1 cellular context compared by ENCODE assay signal in the genomic region with DNA sequence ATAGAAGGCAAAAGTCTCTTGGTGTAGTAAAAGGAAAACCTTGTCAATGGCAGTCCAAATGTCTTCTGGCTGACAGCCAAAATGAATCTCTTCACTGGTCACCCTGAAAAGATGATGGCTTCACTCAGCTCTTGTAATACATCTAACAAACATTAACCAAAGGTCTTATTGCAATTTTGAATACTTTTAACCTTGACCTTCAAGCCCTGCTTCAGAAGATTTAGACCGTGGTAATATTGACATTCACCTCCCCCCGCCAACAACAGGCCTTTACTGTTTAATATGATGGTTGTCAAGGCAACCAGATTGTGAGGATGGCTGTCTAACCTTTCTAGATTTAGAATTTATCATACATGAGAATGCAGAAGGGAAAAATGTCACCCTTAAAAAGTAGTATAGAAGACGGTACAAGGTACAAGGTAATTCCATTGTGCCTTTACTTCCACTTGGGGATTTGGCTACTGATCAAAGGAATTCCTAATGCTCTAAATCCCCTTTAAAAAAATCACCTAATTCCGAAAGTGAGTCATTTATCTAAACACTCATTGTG.
A peak's percentile ranks its signal among the peaks of the same experiment; 100 is the strongest.
TF ChIP-seq lines count a peak whose summit lies in the region.

No MANE protein-coding gene starts in this region.

TF ChIP-seq in HepG2, 621 proteins besides CTCF, POLR2A, EP300 and RAD21 (continued from another document and continues in another):
- TF ChIP-seq, protein P1, sequence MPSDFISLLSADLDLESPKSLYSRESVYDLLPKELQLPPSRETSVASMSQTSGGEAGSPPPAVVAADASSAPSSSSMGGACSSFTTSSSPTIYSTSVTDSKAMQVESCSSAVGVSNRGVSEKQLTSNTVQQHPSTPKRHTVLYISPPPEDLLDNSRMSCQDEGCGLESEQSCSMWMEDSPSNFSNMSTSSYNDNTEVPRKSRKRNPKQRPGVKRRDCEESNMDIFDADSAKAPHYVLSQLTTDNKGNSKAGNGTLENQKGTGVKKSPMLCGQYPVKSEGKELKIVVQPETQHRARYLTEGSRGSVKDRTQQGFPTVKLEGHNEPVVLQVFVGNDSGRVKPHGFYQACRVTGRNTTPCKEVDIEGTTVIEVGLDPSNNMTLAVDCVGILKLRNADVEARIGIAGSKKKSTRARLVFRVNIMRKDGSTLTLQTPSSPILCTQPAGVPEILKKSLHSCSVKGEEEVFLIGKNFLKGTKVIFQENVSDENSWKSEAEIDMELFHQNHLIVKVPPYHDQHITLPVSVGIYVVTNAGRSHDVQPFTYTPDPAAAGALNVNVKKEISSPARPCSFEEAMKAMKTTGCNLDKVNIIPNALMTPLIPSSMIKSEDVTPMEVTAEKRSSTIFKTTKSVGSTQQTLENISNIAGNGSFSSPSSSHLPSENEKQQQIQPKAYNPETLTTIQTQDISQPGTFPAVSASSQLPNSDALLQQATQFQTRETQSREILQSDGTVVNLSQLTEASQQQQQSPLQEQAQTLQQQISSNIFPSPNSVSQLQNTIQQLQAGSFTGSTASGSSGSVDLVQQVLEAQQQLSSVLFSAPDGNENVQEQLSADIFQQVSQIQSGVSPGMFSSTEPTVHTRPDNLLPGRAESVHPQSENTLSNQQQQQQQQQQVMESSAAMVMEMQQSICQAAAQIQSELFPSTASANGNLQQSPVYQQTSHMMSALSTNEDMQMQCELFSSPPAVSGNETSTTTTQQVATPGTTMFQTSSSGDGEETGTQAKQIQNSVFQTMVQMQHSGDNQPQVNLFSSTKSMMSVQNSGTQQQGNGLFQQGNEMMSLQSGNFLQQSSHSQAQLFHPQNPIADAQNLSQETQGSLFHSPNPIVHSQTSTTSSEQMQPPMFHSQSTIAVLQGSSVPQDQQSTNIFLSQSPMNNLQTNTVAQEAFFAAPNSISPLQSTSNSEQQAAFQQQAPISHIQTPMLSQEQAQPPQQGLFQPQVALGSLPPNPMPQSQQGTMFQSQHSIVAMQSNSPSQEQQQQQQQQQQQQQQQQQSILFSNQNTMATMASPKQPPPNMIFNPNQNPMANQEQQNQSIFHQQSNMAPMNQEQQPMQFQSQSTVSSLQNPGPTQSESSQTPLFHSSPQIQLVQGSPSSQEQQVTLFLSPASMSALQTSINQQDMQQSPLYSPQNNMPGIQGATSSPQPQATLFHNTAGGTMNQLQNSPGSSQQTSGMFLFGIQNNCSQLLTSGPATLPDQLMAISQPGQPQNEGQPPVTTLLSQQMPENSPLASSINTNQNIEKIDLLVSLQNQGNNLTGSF (CRISPR knock-in tag; IDR thresholded peaks at IDR 0.05) = no peak
- peak; percentile 55; the same call in 1 of the 2 replicates for TF ChIP-seq ZSCAN9 (CRISPR knock-in tag; IDR thresholded peaks at IDR 0.05; ENCODE audit: borderline replicate concordance)
- TF ChIP-seq NRL (CRISPR knock-in tag; IDR thresholded peaks at IDR 0.05; ENCODE audit: borderline replicate concordance) = no peak
- TF ChIP-seq, protein P2, sequence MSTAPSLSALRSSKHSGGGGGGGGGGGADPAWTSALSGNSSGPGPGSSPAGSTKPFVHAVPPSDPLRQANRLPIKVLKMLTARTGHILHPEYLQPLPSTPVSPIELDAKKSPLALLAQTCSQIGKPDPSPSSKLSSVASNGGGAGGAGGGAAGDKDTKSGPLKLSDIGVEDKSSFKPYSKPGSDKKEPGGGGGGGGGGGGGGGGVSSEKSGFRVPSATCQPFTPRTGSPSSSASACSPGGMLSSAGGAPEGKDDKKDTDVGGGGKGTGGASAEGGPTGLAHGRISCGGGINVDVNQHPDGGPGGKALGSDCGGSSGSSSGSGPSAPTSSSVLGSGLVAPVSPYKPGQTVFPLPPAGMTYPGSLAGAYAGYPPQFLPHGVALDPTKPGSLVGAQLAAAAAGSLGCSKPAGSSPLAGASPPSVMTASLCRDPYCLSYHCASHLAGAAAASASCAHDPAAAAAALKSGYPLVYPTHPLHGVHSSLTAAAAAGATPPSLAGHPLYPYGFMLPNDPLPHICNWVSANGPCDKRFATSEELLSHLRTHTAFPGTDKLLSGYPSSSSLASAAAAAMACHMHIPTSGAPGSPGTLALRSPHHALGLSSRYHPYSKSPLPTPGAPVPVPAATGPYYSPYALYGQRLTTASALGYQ (CRISPR knock-in tag; IDR thresholded peaks at IDR 0.05) = peak; percentile 90
- no peak for TF ChIP-seq ZNF703 (CRISPR knock-in tag; IDR thresholded peaks at IDR 0.05; ENCODE audit: borderline replicate concordance)
- no peak; the same call in 1 of the 2 replicates for TF ChIP-seq MIER2 (CRISPR knock-in tag; IDR thresholded peaks at IDR 0.05)
- no peak for TF ChIP-seq SMAD1 (CRISPR knock-in tag; IDR thresholded peaks at IDR 0.05; ENCODE audit: borderline replicate concordance, low read depth)
- TF ChIP-seq ZNF720 (CRISPR knock-in tag; IDR thresholded peaks at IDR 0.05) = no peak
- TF ChIP-seq, protein P3, sequence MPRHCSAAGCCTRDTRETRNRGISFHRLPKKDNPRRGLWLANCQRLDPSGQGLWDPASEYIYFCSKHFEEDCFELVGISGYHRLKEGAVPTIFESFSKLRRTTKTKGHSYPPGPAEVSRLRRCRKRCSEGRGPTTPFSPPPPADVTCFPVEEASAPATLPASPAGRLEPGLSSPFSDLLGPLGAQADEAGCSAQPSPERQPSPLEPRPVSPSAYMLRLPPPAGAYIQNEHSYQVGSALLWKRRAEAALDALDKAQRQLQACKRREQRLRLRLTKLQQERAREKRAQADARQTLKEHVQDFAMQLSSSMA (CRISPR knock-in tag; IDR thresholded peaks at IDR 0.05) = no peak
- no peak for TF ChIP-seq ZNF782 (CRISPR knock-in tag; IDR thresholded peaks at IDR 0.05; ENCODE audit: borderline replicate concordance)
- 0 out of 2 replicates have a peak, but pooled peaks have one; percentile 46 for TF ChIP-seq ZNF12 (CRISPR knock-in tag; IDR thresholded peaks at IDR 0.05)
- no peak for TF ChIP-seq ZNF335 (CRISPR knock-in tag; IDR thresholded peaks at IDR 0.05)
- TF ChIP-seq, protein P4, sequence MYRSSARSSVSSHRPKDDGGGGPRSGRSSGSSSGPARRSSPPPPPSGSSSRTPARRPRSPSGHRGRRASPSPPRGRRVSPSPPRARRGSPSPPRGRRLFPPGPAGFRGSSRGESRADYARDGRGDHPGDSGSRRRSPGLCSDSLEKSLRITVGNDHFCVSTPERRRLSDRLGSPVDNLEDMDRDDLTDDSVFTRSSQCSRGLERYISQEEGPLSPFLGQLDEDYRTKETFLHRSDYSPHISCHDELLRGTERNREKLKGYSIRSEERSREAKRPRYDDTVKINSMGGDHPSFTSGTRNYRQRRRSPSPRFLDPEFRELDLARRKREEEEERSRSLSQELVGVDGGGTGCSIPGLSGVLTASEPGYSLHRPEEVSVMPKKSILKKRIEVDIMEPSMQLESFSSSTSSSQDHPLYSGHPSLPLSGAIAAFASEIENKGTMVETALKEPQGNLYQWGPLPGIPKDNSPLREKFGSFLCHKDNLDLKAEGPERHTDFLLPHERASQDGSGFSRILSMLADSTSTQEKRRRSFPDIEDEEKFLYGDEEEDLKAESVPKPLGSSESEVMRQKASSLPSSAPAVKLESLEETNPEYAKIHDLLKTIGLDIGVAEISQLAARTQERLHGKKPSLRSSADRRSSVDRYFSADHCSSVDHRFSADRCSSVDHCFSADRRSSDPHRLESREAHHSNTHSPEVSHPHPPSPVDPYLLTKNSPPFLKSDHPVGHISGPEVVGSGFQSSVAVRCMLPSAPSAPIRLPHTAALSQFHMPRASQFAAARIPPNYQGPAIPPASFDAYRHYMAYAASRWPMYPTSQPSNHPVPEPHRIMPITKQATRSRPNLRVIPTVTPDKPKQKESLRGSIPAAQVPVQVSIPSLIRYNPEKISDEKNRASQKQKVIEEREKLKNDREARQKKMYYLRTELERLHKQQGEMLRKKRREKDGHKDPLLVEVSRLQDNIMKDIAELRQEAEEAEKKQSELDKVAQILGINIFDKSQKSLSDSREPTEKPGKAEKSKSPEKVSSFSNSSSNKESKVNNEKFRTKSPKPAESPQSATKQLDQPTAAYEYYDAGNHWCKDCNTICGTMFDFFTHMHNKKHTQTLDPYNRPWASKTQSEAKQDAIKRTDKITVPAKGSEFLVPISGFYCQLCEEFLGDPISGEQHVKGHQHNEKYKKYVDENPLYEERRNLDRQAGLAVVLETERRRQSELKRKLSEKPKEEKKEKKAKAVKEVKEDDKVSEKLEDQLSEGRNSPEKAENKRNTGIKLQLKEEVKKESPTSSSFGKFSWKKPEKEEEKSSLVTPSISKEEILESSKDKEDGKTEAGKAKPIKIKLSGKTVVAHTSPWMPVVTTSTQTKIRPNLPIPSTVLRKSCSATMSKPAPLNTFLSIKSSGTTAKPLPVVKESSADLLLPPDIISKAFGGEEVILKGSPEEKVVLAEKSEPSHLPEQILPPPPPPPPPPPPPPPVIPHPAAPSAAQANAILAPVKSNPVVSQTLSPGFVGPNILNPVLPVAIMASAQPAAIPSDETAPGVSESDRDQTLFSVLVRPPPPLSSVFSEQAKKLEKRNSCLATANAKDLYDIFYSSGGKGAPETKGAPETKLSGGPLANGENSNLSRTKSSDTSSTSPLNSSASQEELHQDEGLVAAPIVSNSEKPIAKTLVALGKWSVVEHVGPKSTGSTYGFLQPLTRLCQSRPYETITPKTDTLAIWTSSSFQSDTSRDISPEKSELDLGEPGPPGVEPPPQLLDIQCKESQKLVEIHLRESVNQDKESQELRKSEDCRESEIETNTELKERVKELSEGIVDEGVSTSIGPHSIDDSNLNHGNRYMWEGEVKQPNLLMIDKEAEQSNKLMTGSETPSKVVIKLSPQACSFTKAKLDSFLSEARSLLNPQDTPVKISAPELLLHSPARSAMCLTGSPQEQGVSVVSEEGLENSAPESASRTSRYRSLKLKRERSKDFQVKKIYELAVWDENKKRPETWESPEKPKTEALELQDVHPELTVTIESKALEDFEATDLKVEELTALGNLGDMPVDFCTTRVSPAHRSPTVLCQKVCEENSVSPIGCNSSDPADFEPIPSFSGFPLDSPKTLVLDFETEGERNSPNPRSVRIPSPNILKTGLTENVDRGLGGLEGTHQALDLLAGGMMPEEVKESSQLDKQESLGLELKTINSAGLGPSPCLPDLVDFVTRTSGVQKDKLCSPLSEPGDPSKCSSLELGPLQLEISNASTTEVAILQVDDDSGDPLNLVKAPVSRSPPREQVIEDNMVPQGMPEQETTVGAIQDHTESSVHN (CRISPR knock-in tag; IDR thresholded peaks at IDR 0.05) = no peak
- peak; percentile 85; the same call in 1 of the 2 replicates for TF ChIP-seq HNRNPUL1 (IDR thresholded peaks at IDR 0.05; ENCODE audit: low read depth, low read length)
- TF ChIP-seq XBP1 (CRISPR knock-in tag; IDR thresholded peaks at IDR 0.05) = no peak
- TF ChIP-seq, protein P5, sequence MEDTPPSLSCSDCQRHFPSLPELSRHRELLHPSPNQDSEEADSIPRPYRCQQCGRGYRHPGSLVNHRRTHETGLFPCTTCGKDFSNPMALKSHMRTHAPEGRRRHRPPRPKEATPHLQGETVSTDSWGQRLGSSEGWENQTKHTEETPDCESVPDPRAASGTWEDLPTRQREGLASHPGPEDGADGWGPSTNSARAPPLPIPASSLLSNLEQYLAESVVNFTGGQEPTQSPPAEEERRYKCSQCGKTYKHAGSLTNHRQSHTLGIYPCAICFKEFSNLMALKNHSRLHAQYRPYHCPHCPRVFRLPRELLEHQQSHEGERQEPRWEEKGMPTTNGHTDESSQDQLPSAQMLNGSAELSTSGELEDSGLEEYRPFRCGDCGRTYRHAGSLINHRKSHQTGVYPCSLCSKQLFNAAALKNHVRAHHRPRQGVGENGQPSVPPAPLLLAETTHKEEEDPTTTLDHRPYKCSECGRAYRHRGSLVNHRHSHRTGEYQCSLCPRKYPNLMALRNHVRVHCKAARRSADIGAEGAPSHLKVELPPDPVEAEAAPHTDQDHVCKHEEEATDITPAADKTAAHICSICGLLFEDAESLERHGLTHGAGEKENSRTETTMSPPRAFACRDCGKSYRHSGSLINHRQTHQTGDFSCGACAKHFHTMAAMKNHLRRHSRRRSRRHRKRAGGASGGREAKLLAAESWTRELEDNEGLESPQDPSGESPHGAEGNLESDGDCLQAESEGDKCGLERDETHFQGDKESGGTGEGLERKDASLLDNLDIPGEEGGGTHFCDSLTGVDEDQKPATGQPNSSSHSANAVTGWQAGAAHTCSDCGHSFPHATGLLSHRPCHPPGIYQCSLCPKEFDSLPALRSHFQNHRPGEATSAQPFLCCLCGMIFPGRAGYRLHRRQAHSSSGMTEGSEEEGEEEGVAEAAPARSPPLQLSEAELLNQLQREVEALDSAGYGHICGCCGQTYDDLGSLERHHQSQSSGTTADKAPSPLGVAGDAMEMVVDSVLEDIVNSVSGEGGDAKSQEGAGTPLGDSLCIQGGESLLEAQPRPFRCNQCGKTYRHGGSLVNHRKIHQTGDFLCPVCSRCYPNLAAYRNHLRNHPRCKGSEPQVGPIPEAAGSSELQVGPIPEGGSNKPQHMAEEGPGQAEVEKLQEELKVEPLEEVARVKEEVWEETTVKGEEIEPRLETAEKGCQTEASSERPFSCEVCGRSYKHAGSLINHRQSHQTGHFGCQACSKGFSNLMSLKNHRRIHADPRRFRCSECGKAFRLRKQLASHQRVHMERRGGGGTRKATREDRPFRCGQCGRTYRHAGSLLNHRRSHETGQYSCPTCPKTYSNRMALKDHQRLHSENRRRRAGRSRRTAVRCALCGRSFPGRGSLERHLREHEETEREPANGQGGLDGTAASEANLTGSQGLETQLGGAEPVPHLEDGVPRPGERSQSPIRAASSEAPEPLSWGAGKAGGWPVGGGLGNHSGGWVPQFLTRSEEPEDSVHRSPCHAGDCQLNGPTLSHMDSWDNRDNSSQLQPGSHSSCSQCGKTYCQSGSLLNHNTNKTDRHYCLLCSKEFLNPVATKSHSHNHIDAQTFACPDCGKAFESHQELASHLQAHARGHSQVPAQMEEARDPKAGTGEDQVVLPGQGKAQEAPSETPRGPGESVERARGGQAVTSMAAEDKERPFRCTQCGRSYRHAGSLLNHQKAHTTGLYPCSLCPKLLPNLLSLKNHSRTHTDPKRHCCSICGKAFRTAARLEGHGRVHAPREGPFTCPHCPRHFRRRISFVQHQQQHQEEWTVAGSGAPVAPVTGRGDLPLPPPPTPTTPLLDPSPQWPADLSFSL (CRISPR knock-in tag; IDR thresholded peaks at IDR 0.05) = no peak
- TF ChIP-seq, protein P6, sequence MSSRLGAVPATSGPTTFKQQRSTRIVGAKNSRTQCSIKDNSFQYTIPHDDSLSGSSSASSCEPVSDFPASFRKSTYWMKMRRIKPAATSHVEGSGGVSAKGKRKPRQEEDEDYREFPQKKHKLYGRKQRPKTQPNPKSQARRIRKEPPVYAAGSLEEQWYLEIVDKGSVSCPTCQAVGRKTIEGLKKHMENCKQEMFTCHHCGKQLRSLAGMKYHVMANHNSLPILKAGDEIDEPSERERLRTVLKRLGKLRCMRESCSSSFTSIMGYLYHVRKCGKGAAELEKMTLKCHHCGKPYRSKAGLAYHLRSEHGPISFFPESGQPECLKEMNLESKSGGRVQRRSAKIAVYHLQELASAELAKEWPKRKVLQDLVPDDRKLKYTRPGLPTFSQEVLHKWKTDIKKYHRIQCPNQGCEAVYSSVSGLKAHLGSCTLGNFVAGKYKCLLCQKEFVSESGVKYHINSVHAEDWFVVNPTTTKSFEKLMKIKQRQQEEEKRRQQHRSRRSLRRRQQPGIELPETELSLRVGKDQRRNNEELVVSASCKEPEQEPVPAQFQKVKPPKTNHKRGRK (CRISPR knock-in tag; IDR thresholded peaks at IDR 0.05) = no peak
- TF ChIP-seq ZNF138 (CRISPR knock-in tag; IDR thresholded peaks at IDR 0.05; ENCODE audit: low read depth) = no peak
